ENCODE assay signal across 10 cellular contexts in genomic region chr15:90592144-90592887, GRCh38.
A peak's percentile ranks its signal among the peaks of the same experiment; 100 is the strongest.
DNase-seq lines count a peak whose midpoint lies in the region; ATAC-seq and TF ChIP-seq lines count a peak whose summit lies in the region.
"Had no signal": no experiment of that assay in that cellular context is flagged by ENCODE, and none has a peak within 500 bp of the region (broad histone marks: within the 10 kb centered on the region; RNA-seq: fewer than 3 reads in every experiment).

No MANE protein-coding gene starts in this region.

- H3K9me3 ChIP-seq in effector memory CD4-positive, alpha-beta T cell (ENCODE audit: control insufficient read depth, low read length), result no peaks in the 10 kb centered on the region
- H3K9me3 ChIP-seq: thoracic aorta had no signal

- intact Hi-C loops in activated T-helper 2 cell treated with anti-CD3 and anti-CD28 coated beads, Interferon-gamma antibody, Interleukin-2, Interleukin-4, amounts not matched to agents 10 μg/mL and 5 μg/mL and 100 μg/mL, durations not matched to agents 14 hours and 24 hours and 36 hours (cut with micrococcal nuclease), result no loop called here

- H3K4me1 Mint-ChIP-seq in activated T-helper 2 cell treated with anti-CD3 and anti-CD28 coated beads, Interferon-gamma antibody, Interleukin-2, Interleukin-4, amounts not matched to agents 10 μg/mL and 5 μg/mL and 100 μg/mL, durations not matched to agents 14 hours and 24 hours and 36 hours (ENCODE audit: low read depth), result peaks cover 60% of the 10 kb centered on the region

- H3K36me3 ChIP-seq in kidney epithelial cell (ENCODE audit: control insufficient read depth, insufficient read depth, low read length), result no peaks in the 10 kb centered on the region
- peaks cover 4% of the 10 kb centered on the region for H3K36me3 ChIP-seq in effector memory CD4-positive, alpha-beta T cell (ENCODE audit: control insufficient read depth, insufficient read depth, low read length)
- H3K36me3 ChIP-seq: thoracic aorta had no signal

- H3K27ac Mint-ChIP-seq in activated T-helper 2 cell treated with anti-CD3 and anti-CD28 coated beads, Interferon-gamma antibody, Interleukin-2, Interleukin-4, amounts not matched to agents 10 μg/mL and 5 μg/mL and 100 μg/mL, durations not matched to agents 14 hours and 24 hours and 36 hours, result peak overlapping the region; percentile 99

- H3K4me3 ChIP-seq in AG09309 (ENCODE audit: control insufficient read depth, low read depth, low read length) (no peak overlapping the region), HFF-Myc (replicated peaks; ENCODE audit: low read depth, low read length) (no peak overlapping the region), kidney epithelial cell (ENCODE audit: low read depth, low read length) (no peak overlapping the region)
- no peak overlapping the region for H3K4me3 ChIP-seq in effector memory CD4-positive, alpha-beta T cell (ENCODE audit: insufficient read depth, low read depth, low read length, poor library complexity, severe bottlenecking)
- H3K4me3 ChIP-seq: thoracic aorta had no signal

- no peak overlapping the region for H3K27ac ChIP-seq in effector memory CD4-positive, alpha-beta T cell (ENCODE audit: insufficient read depth, low read length, poor library complexity, severe bottlenecking)

- ATAC-seq in GM19035 (IDR thresholded peaks at IDR 0.05; ENCODE audit: unreplicated experiment), result no peak

- no peaks in the 10 kb centered on the region for H3K27me3 ChIP-seq in kidney epithelial cell (ENCODE audit: control insufficient read depth, insufficient read depth, low read length)
- no peaks in the 10 kb centered on the region for H3K27me3 ChIP-seq in effector memory CD4-positive, alpha-beta T cell (replicated peaks; ENCODE audit: control insufficient read depth, insufficient read depth, low read length, poor library complexity, severe bottlenecking)

- H3K4me3 Mint-ChIP-seq in activated T-helper 2 cell treated with anti-CD3 and anti-CD28 coated beads, Interferon-gamma antibody, Interleukin-2, Interleukin-4, amounts not matched to agents 10 μg/mL and 5 μg/mL and 100 μg/mL, durations not matched to agents 14 hours and 24 hours and 36 hours (ENCODE audit: low read depth), result no peak overlapping the region

- H3K4me1 ChIP-seq in effector memory CD4-positive, alpha-beta T cell (ENCODE audit: control insufficient read depth, insufficient read depth, low read length, poor library complexity, severe bottlenecking), result peaks cover 37% of the 10 kb centered on the region

- H3K27me3 Mint-ChIP-seq in activated T-helper 2 cell treated with anti-CD3 and anti-CD28 coated beads, Interferon-gamma antibody, Interleukin-2, Interleukin-4, amounts not matched to agents 10 μg/mL and 5 μg/mL and 100 μg/mL, durations not matched to agents 14 hours and 24 hours and 36 hours (ENCODE audit: low read depth), result no peaks in the 10 kb centered on the region

- peaks cover 68% of the 10 kb centered on the region for H3K36me3 Mint-ChIP-seq in activated T-helper 2 cell treated with anti-CD3 and anti-CD28 coated beads, Interferon-gamma antibody, Interleukin-2, Interleukin-4, amounts not matched to agents 10 μg/mL and 5 μg/mL and 100 μg/mL, durations not matched to agents 14 hours and 24 hours and 36 hours (ENCODE audit: low read depth)

- H3K9me3 Mint-ChIP-seq in activated T-helper 2 cell treated with anti-CD3 and anti-CD28 coated beads, Interferon-gamma antibody, Interleukin-2, Interleukin-4, amounts not matched to agents 10 μg/mL and 5 μg/mL and 100 μg/mL, durations not matched to agents 14 hours and 24 hours and 36 hours, result no peaks in the 10 kb centered on the region

- TF ChIP-seq CTCF in AG09309 (IDR thresholded peaks at IDR 0.05; ENCODE audit: control insufficient read depth, insufficient read depth, low read depth, low read length, missing control alignments), result no peak
- no peak for TF ChIP-seq CTCF in HFF-Myc (IDR thresholded peaks at IDR 0.05; ENCODE audit: low read depth, low read length, missing control alignments)
- no peak for TF ChIP-seq CTCF in kidney epithelial cell (IDR thresholded peaks at IDR 0.05; ENCODE audit: insufficient read depth, low read length, poor library complexity, severe bottlenecking)

- DNase-seq in AG09309 (ENCODE audit: low read depth), result peak; percentile 57
- peak; percentile 39 for DNase-seq in HFF-Myc (ENCODE audit: extremely low read depth, low read depth)
- DNase-seq in activated T-helper 2 cell treated with anti-CD3 and anti-CD28 coated beads, Interferon-gamma antibody, Interleukin-2, Interleukin-4, amounts not matched to agents 10 μg/mL and 5 μg/mL and 100 μg/mL, durations not matched to agents 14 hours and 24 hours and 36 hours (ENCODE audit: low spot score), result no peak
- DNase-seq in kidney epithelial cell (ENCODE audit: low read depth), result peak; percentile 14
- no peak for DNase-seq in effector memory CD4-positive, alpha-beta T cell
- no peak for DNase-seq in NCI-H2227 (lab: John Stamatoyannopoulos, UW; ENCODE audit: unreplicated experiment)
- no peak for DNase-seq in NCI-H526 (lab: John Stamatoyannopoulos, UW)
- DNase-seq: small intestine had no signal

Comparison
In these comparisons a context has a peak if more than half of its experiments do, and no peak if none do; other contexts are left out.
1. DNase-seq: peak in AG09309 (single experiment), HFF-Myc (single experiment) and kidney epithelial cell (single experiment); none in activated T-helper 2 cell treated with anti-CD3 and anti-CD28 coated beads, Interferon-gamma antibody, Interleukin-2, Interleukin-4, amounts not matched to agents 10 μg/mL and 5 μg/mL and 100 μg/mL, durations not matched to agents 14 hours and 24 hours and 36 hours (single experiment), effector memory CD4-positive, alpha-beta T cell (0 of 3), NCI-H2227 (single experiment) and NCI-H526 (0 of 2).